ENCODE assay signal across 11 cellular contexts in genomic region chrY:12479382-12479781, GRCh38.
DNase-seq lines count a peak whose midpoint lies in the region; ATAC-seq, FAIRE-seq and TF ChIP-seq lines count a peak whose summit lies in the region.
"Had no signal": no experiment of that assay in that cellular context is flagged by ENCODE, and none has a peak within 500 bp of the region (broad histone marks: within the 10 kb centered on the region; RNA-seq: fewer than 3 reads in every experiment).

No MANE protein-coding gene starts in this region.

- no TSS peak for BruUV-seq in MCF 10A (replicated peaks; lab: Mats Ljungman, UMichigan)

- POLR2A ChIA-PET in MCF 10A (lab: Yijun Ruan, JAX) = no interaction called here

- no peaks in the 10 kb centered on the region for H3K36me3 Mint-ChIP-seq in activated naive CD8-positive, alpha-beta T cell treated with anti-CD3 and anti-CD28 coated beads for 36 hours
- no peaks in the 10 kb centered on the region for H3K36me3 Mint-ChIP-seq in MCF 10A (ENCODE audit: insufficient read depth, unreplicated experiment)

- no peaks in the 10 kb centered on the region for H3K4me1 Mint-ChIP-seq in activated naive CD8-positive, alpha-beta T cell treated with anti-CD3 and anti-CD28 coated beads for 36 hours
- no peaks in the 10 kb centered on the region for H3K4me1 Mint-ChIP-seq in MCF 10A (ENCODE audit: insufficient read depth, unreplicated experiment)

- CTCF ChIA-PET in MCF 10A (lab: Yijun Ruan, JAX) = no interaction called here

- no peak for TF ChIP-seq POLR2A in spleen (IDR thresholded peaks at IDR 0.05)

- H3K27ac Mint-ChIP-seq in activated naive CD8-positive, alpha-beta T cell treated with anti-CD3 and anti-CD28 coated beads for 36 hours = no peak overlapping the region
- no peak overlapping the region for H3K27ac Mint-ChIP-seq in MCF 10A (ENCODE audit: low read depth, unreplicated experiment)
- H3K27ac Mint-ChIP-seq: progenitor cell of endocrine pancreas had no signal

- H3K27me3 Mint-ChIP-seq in activated naive CD8-positive, alpha-beta T cell treated with anti-CD3 and anti-CD28 coated beads for 36 hours = no peaks in the 10 kb centered on the region
- no peaks in the 10 kb centered on the region for H3K27me3 Mint-ChIP-seq in MCF 10A (ENCODE audit: insufficient read depth, unreplicated experiment)
- H3K27me3 Mint-ChIP-seq: progenitor cell of endocrine pancreas had no signal

- no peaks in the 10 kb centered on the region for H3K4me1 ChIP-seq in small intestine (ENCODE audit: control insufficient read depth in 2 of 2, insufficient read depth in 1 of 2, low read depth in 1 of 2, low read length in 1 of 2)
- H3K4me1 ChIP-seq in spleen = no peaks in the 10 kb centered on the region
- H3K4me1 ChIP-seq: body of pancreas, suprapubic skin had no signal

- no peaks in the 10 kb centered on the region for H3K36me3 ChIP-seq in small intestine (ENCODE audit: control insufficient read depth in 2 of 2, insufficient read depth in 2 of 2, low read length in 2 of 2)
- H3K36me3 ChIP-seq in spleen = no peaks in the 10 kb centered on the region
- H3K36me3 ChIP-seq: suprapubic skin had no signal

- H3K9me3 ChIP-seq in small intestine (ENCODE audit: control insufficient read depth, low read depth) = no peaks in the 10 kb centered on the region
- H3K9me3 ChIP-seq in spleen = no peaks in the 10 kb centered on the region
- H3K9me3 ChIP-seq: body of pancreas, suprapubic skin had no signal

- peaks cover under 1% of the 10 kb centered on the region for H3K9me3 Mint-ChIP-seq in activated naive CD8-positive, alpha-beta T cell treated with anti-CD3 and anti-CD28 coated beads for 36 hours
- no peaks in the 10 kb centered on the region for H3K9me3 Mint-ChIP-seq in MCF 10A (ENCODE audit: unreplicated experiment)

- ATAC-seq in HG02885 (IDR thresholded peaks at IDR 0.05; ENCODE audit: poor library complexity, unreplicated experiment) = no peak
- ATAC-seq: body of pancreas had no signal

- no peak overlapping the region for H3K4me3 ChIP-seq in small intestine (ENCODE audit: low read depth in 1 of 2, low read length in 2 of 2)
- H3K4me3 ChIP-seq in spleen = no peak overlapping the region
- H3K4me3 ChIP-seq: body of pancreas, suprapubic skin had no signal

- DNase-seq in EH (ENCODE audit: low read depth) (peak; percentile 31), NCI-H2171 (lab: John Stamatoyannopoulos, UW) (peak; percentile 4), small intestine (peak; percentile 20), posterior vena cava (ENCODE audit: low spot score) (no peak), spleen (no peak), MCF 10A (ENCODE audit: unreplicated experiment) (no peak)
- peak; percentile 7 for DNase-seq in activated naive CD8-positive, alpha-beta T cell treated with anti-CD3 and anti-CD28 coated beads for 36 hours

- no peak overlapping the region for H3K4me3 Mint-ChIP-seq in activated naive CD8-positive, alpha-beta T cell treated with anti-CD3 and anti-CD28 coated beads for 36 hours
- H3K4me3 Mint-ChIP-seq in MCF 10A (ENCODE audit: unreplicated experiment) = no peak overlapping the region

- no peak overlapping the region for H3K27ac ChIP-seq in small intestine (ENCODE audit: low read depth in 1 of 2, low read length in 1 of 2)
- H3K27ac ChIP-seq in spleen = no peak overlapping the region
- H3K27ac ChIP-seq: body of pancreas, suprapubic skin had no signal

- no peaks in the 10 kb centered on the region for H3K27me3 ChIP-seq in small intestine (ENCODE audit: control insufficient read depth in 2 of 2, insufficient read depth in 2 of 2, low read length in 2 of 2)
- H3K27me3 ChIP-seq in spleen (replicated peaks in 1 of 7) = no peaks in the 10 kb centered on the region
- H3K27me3 ChIP-seq: body of pancreas, suprapubic skin had no signal

- 27 to 33% (median 32%) methylated on average over 3 to 8 of the region's 8 CpGs for WGBS in small intestine, 3 donors
- 18 to 32% (median 29%) methylated on average over 8 of the region's 8 CpGs; no CpG with 5 or more reads in 2 of the 5 donors for WGBS in spleen, 5 donors

- FAIRE-seq in small intestine (lab: Jason Lieb, UNC) = no peak

- intact Hi-C loops in posterior vena cava (cut with DNase I) = no loop called here
- intact Hi-C loops in spleen (cut with DNase I; ENCODE audit: low total_unique reads) = no loop called here
- intact Hi-C loops in MCF 10A (cut with micrococcal nuclease) = no loop called here

- TF ChIP-seq CTCF in spleen (IDR thresholded peaks at IDR 0.05 in 8 of 11, conservative IDR thresholded peaks at IDR 0.05 in 3 of 11) (no peak), MCF 10A (IDR thresholded peaks at IDR 0.05; ENCODE audit: unreplicated experiment) (no peak)

Comparison
In these comparisons a context has a peak if more than half of its experiments do, and no peak if none do; other contexts are left out.
1. DNase-seq: peak in EH (single experiment), NCI-H2171 (single experiment), activated naive CD8-positive, alpha-beta T cell treated with anti-CD3 and anti-CD28 coated beads for 36 hours (single experiment) and small intestine (single experiment); none in posterior vena cava (single experiment), spleen (single experiment) and MCF 10A (single experiment).